In the genomic region with DNA sequence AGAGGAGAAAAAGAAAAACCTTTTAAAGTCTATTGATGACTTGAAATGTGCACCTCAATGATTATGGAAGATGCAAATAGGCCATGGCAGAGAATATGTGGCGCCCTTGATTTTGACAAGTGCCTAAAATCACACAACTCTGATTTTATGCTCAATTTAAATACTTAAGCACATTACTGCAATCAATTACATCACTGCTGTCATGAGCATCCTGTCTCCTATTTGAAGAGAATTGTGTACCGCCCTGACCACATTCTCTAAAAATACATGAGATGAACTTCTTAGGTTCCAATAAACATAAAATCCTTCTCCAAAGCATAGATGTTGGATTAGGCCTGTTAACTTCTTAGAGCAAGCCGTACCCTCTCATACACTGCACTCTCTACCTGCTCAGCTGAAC, we compare ENCODE assay signal across 13 cellular contexts. TPM values are rescaled to one million over a fixed set of nuclear protein-coding genes. Genes with fewer than 3 reads are reported as not detected.
DNase-seq lines count a peak whose midpoint lies in the region; ATAC-seq and TF ChIP-seq lines count a peak whose summit lies in the region.
"Had no signal": no experiment of that assay in that cellular context is flagged by ENCODE, and none has a peak within 500 bp of the region (broad histone marks: within the 10 kb centered on the region; RNA-seq: fewer than 3 reads in every experiment).

No MANE protein-coding gene starts in this region.

- no peaks in the 10 kb centered on the region for H3K9me3 ChIP-seq in cardiac muscle cell (ENCODE audit: low read depth)
- H3K9me3 ChIP-seq: Peyer's patch, spleen had no signal

- no peaks in the 10 kb centered on the region for H3K36me3 Mint-ChIP-seq in immature natural killer cell

- H3K4me1 ChIP-seq in cardiac muscle cell (ENCODE audit: low read depth) = no peaks in the 10 kb centered on the region

- no peak for DNase-seq in cardiac muscle cell (ENCODE audit: low read depth in 1 of 2, low spot score in 1 of 2)
- DNase-seq in Right ventricle myocardium superior = no peak
- no peak for DNase-seq in immature natural killer cell
- no peak for DNase-seq in cerebellar nuclear complex (lab: John Stamatoyannopoulos, UW)
- DNase-seq in NCI-H526 treated with DMSO at 0.1 percent for 48 hours (lab: John Stamatoyannopoulos, UW) = no peak
- no peak for DNase-seq in 8988T
- DNase-seq: effector memory CD4-positive, alpha-beta T cell; NCI-H2029 treated with DMSO at 0.1 percent for 48 hours; Peyer's patch; spleen had no signal

- H3K9me3 Mint-ChIP-seq in immature natural killer cell = no peaks in the 10 kb centered on the region

- peak overlapping the region; percentile 22 to 96 (median 87) for H3K4me3 Mint-ChIP-seq in immature natural killer cell

- intact Hi-C loops in Right ventricle myocardium superior (cut with DNase I) = no loop called here

- H3K27me3 Mint-ChIP-seq in immature natural killer cell (ENCODE audit: low read depth in 3 of 3) = peaks cover 4 to 9% (median 4%) of the 10 kb centered on the region in 3 donors

- H3K27ac ChIP-seq in cardiac muscle cell (peak overlapping the region; percentile 94), VCaP (peak overlapping the region; percentile 98)

- H3K36me3 ChIP-seq in cardiac muscle cell = no peaks in the 10 kb centered on the region
- H3K36me3 ChIP-seq: Peyer's patch, spleen had no signal

- TF ChIP-seq CTCF in cardiac muscle cell (IDR thresholded peaks at IDR 0.05; ENCODE audit: low read depth, low read length) (no peak), VCaP (conservative IDR thresholded peaks at IDR 0.05) (no peak)

- H3K27ac Mint-ChIP-seq in immature natural killer cell = peak overlapping the region; percentile 22 to 81 (median 40)

- no peak for ATAC-seq in Right ventricle myocardium superior (ENCODE audit: poor library complexity)
- ATAC-seq in GM21529 (IDR thresholded peaks at IDR 0.05; ENCODE audit: unreplicated experiment) = no peak

- peaks cover 22 to 31% of the 10 kb centered on the region in 2 donors for H3K4me1 Mint-ChIP-seq in immature natural killer cell

- no peak overlapping the region for H3K4me3 ChIP-seq in cardiac muscle cell

- H3K27me3 ChIP-seq in cardiac muscle cell = no peaks in the 10 kb centered on the region
- H3K27me3 ChIP-seq: Peyer's patch had no signal

RNA-seq across cellular contexts. Expression of a gene that starts 1.6 kb away (rescaled TPM):
- total RNA-seq in cardiac muscle cell (4.7 and 7.8 TPM in 2 replicates), Right ventricle myocardium superior (3.1 TPM)
- polyA plus RNA-seq in cardiac muscle cell (6.9 and 10.7 TPM in 2 replicates), immature natural killer cell (1 to 10 TPM; 2.1 to 3.0 (median 2.2) TPM)

RNA-seq across cellular contexts. Expression of a gene that starts 2.0 kb away (rescaled TPM):
- total RNA-seq in cardiac muscle cell = 1.4 and 1.7 TPM in 2 replicates
- polyA plus RNA-seq in cardiac muscle cell = 1.1 and 2.7 TPM in 2 replicates
- 0.65 TPM for total RNA-seq in Right ventricle myocardium superior
- polyA plus RNA-seq in immature natural killer cell = under 1 TPM in 1 of 3 donors, not detected in 2; 0.06 TPM
- polyA plus RNA-seq: CD14-positive monocyte had no signal
